ENCODE assay signal across 27 cellular contexts in genomic region chrX:96445531-96446065, GRCh38.
"Had no signal": no experiment of that assay in that cellular context is flagged by ENCODE, and none has a peak within 500 bp of the region (broad histone marks: within the 10 kb centered on the region; RNA-seq: fewer than 3 reads in every experiment).

No MANE protein-coding gene starts in this region.

- H3K36me3 Mint-ChIP-seq: activated naive CD8-positive, alpha-beta T cell treated with anti-CD3 and anti-CD28 coated beads, Interleukin-2, amount 10 ng/mL, durations not matched to agents 7 days and 5 days had no signal

- H3K27ac ChIP-seq: adrenal gland, breast epithelium, WERI-Rb-1 had no signal

- H3K9me3 Mint-ChIP-seq: activated naive CD8-positive, alpha-beta T cell treated with anti-CD3 and anti-CD28 coated beads, Interleukin-2, amount 10 ng/mL, durations not matched to agents 7 days and 5 days had no signal

- H3K27ac Mint-ChIP-seq: activated CD8-positive, alpha-beta T cell treated with anti-CD3 and anti-CD28 coated beads, Interleukin-2, amount 10 ng/mL, durations not matched to agents 7 days and 5 days; activated naive CD8-positive, alpha-beta T cell treated with anti-CD3 and anti-CD28 coated beads, Interleukin-2, amount 10 ng/mL, durations not matched to agents 7 days and 5 days had no signal

- ATAC-seq: activated CD8-positive, alpha-beta T cell treated with anti-CD3 and anti-CD28 coated beads, Interleukin-2, amount 10 ng/mL, durations not matched to agents 7 days and 5 days; Panc1; Right ventricle myocardium inferior had no signal

- H3K4me2 ChIP-seq: SK-N-SH had no signal

- H3K4me1 ChIP-seq: adrenal gland, breast epithelium had no signal

- H3K4me1 Mint-ChIP-seq: activated naive CD8-positive, alpha-beta T cell treated with anti-CD3 and anti-CD28 coated beads, Interleukin-2, amount 10 ng/mL, durations not matched to agents 7 days and 5 days had no signal

- H3K4me3 Mint-ChIP-seq: activated CD8-positive, alpha-beta T cell treated with anti-CD3 and anti-CD28 coated beads, Interleukin-2, amount 10 ng/mL, durations not matched to agents 7 days and 5 days; activated naive CD8-positive, alpha-beta T cell treated with anti-CD3 and anti-CD28 coated beads, Interleukin-2, amount 10 ng/mL, durations not matched to agents 7 days and 5 days had no signal

- H3K4me3 ChIP-seq: adrenal gland, breast epithelium, MG63 had no signal

- DNase-seq: activated CD4-positive, alpha-beta T cell treated with anti-CD3 and anti-CD28 coated beads for 4 hours; activated CD4-positive, alpha-beta T cell treated with anti-CD3 and anti-CD28 coated beads, Interleukin-2, amount 50 U/mL, for 4 hours; activated CD8-positive, alpha-beta memory T cell treated with anti-CD3 and anti-CD28 coated beads, Interleukin-2, amount 50 U/mL, for 48 hours; activated CD8-positive, alpha-beta T cell treated with anti-CD3 and anti-CD28 coated beads, Interleukin-2, amount 10 ng/mL, durations not matched to agents 7 days and 5 days; activated naive CD4-positive, alpha-beta T cell treated with anti-CD3 and anti-CD28 coated beads, Interleukin-2, amount 50 U/mL, for 16 hours; activated naive CD8-positive, alpha-beta T cell treated with anti-CD3 and anti-CD28 coated beads, Interleukin-2, amount 10 ng/mL, durations not matched to agents 7 days and 5 days; activated T-cell treated with anti-CD3 and anti-CD28 coated beads, Interleukin-2, amount 50 U/mL, for 1 hour; adrenal gland; anterior cingulate cortex; caudate nucleus; MG63; MV-4-11; NCI-H1092 treated with DMSO at 0.1 percent for 48 hours; NCI-H1436; NCI-H1694 treated with DMSO at 0.1 percent for 48 hours; NCI-H2029 treated with DMSO at 0.1 percent for 48 hours; NCI-H345; NCI-H510A; NCI-H526 treated with DMSO at 0.1 percent for 48 hours; NCI-H82; RPMI8226; SK-N-SH; T-helper 1 cell; WERI-Rb-1 had no signal

- H3K36me3 ChIP-seq: adrenal gland, breast epithelium, MG63, WERI-Rb-1 had no signal

- H3K9ac ChIP-seq: SK-N-SH had no signal

- H3K27me3 ChIP-seq: MG63 had no signal

- H3K9me3 ChIP-seq: adrenal gland, breast epithelium, MG63, SK-N-SH had no signal

- H3K27me3 Mint-ChIP-seq: activated naive CD8-positive, alpha-beta T cell treated with anti-CD3 and anti-CD28 coated beads, Interleukin-2, amount 10 ng/mL, durations not matched to agents 7 days and 5 days had no signal
